8 cellular contexts compared by ENCODE assay signal in genomic region chr11:833114-833791, GRCh38. TPM values are rescaled to one million over a fixed set of nuclear protein-coding genes. Genes with fewer than 3 reads are reported as not detected.
DNase-seq lines count a peak whose midpoint lies in the region; ATAC-seq and TF ChIP-seq lines count a peak whose summit lies in the region.

No MANE protein-coding gene starts in this region.

- no peaks in the 10 kb centered on the region for H3K36me3 Mint-ChIP-seq in natural killer cell

- H3K27ac ChIP-seq in esophagus (ENCODE audit: low read depth in 2 of 2, low read length in 1 of 2): peak overlapping the region; percentile 85 to 88

- H3K27me3 Mint-ChIP-seq in natural killer cell (ENCODE audit: low read depth in 2 of 2): peaks cover 8 to 27% of the 10 kb centered on the region in 2 donors

- DNase-seq in EH (ENCODE audit: low read depth) (peak; percentile 57), natural killer cell (no peak), pons (ENCODE audit: low spot score) (no peak)
- DNase-seq in activated CD4-positive, CD25-positive, alpha-beta regulatory T cell treated with anti-CD3 and anti-CD28 coated beads, Interleukin-2, amount 50 U/mL, for 72 hours: peak; percentile 53

- no peak for TF ChIP-seq CTCF in natural killer cell (IDR thresholded peaks at IDR 0.05)

- H3K9me3 Mint-ChIP-seq in natural killer cell: no peaks in the 10 kb centered on the region

- no peaks in the 10 kb centered on the region for H3K9me3 ChIP-seq in esophagus (ENCODE audit: control insufficient read depth in 2 of 2, insufficient read depth in 1 of 2, low read depth in 1 of 2, low read length in 1 of 2)

- intact Hi-C loops in natural killer cell (cut with micrococcal nuclease): no loop called here

- 0 to 1% methylated on average over 32 to 55 of the region's 55 CpGs for WGBS in esophagus, 2 donors

- peaks cover 3 to 18% of the 10 kb centered on the region in 2 donors for H3K36me3 ChIP-seq in esophagus (ENCODE audit: control insufficient read depth in 2 of 2, insufficient read depth in 2 of 2, low read length in 1 of 2)

- peak overlapping the region; percentile 62 for H3K4me3 Mint-ChIP-seq in natural killer cell

- peak overlapping the region in 1 of 2 donors; percentile 48 for H3K27ac Mint-ChIP-seq in natural killer cell

- peaks cover 0 to 4% of the 10 kb centered on the region in 2 donors for H3K27me3 ChIP-seq in esophagus (ENCODE audit: control insufficient read depth in 1 of 2, insufficient read depth in 2 of 2, low read length in 2 of 2)

- H3K4me3 ChIP-seq in esophagus (ENCODE audit: low read depth in 1 of 2, low read length in 2 of 2): peak overlapping the region; percentile 62 to 66

- peaks cover 23 to 51% of the 10 kb centered on the region in 2 donors for H3K4me1 ChIP-seq in esophagus (ENCODE audit: control insufficient read depth in 2 of 2, insufficient read depth in 2 of 2, low read length in 1 of 2)

- H3K4me1 Mint-ChIP-seq in natural killer cell: peaks cover 7 to 40% of the 10 kb centered on the region in 2 donors

- peak; percentile 19 for ATAC-seq in HG02678 (IDR thresholded peaks at IDR 0.05; ENCODE audit: unreplicated experiment)
- peak; percentile 40 to 60 (median 48) for ATAC-seq in natural killer cell
- ATAC-seq in HG02938 (IDR thresholded peaks at IDR 0.05; ENCODE audit: unreplicated experiment): no peak
- no peak for ATAC-seq in GM21737 (IDR thresholded peaks at IDR 0.05; ENCODE audit: unreplicated experiment)

RNA-seq across cellular contexts. Expression of gene CD151, which starts 0.5 kb away (rescaled TPM):
- polyA plus RNA-seq in esophagus: 100 to 1,000 TPM in 1 of 2 donors, 10 to 100 TPM in 1; 75.5 to 108 TPM
- total RNA-seq in natural killer cell: 10 to 100 TPM; 40.9 to 68.3 (median 52.9) TPM

RNA-seq across cellular contexts. Expression of gene CRACR2B, which starts 5.5 kb away (rescaled TPM):
- polyA plus RNA-seq in esophagus: 1 to 10 TPM; 3.2 to 5.3 TPM
- 10 to 100 TPM in 1 of 3 donors, 1 to 10 TPM in 2; 3.4 to 10.1 (median 3.8) TPM for total RNA-seq in natural killer cell

RNA-seq across cellular contexts. Expression of gene POLR2L, which starts 9.1 kb away (rescaled TPM):
- polyA plus RNA-seq in esophagus: 100 to 1,000 TPM in 1 of 2 donors, 10 to 100 TPM in 1; 64.9 to 177 TPM
- 10 to 100 TPM; 48.2 to 63.8 (median 61.2) TPM for total RNA-seq in natural killer cell

RNA-seq across cellular contexts. Expression of gene TSPAN4, which starts 9.4 kb away (rescaled TPM):
- polyA plus RNA-seq in esophagus: 10 to 100 TPM in 1 of 2 donors, 1 to 10 TPM in 1; 9.8 to 16.8 TPM
- total RNA-seq in natural killer cell: 10 to 100 TPM; 11.2 to 18.6 (median 14.6) TPM

RNA-seq across cellular contexts. Expression of gene PNPLA2, which starts 14.5 kb away (rescaled TPM):
- 10 to 100 TPM; 51.7 to 53.2 TPM for polyA plus RNA-seq in esophagus
- 100 to 1,000 TPM; 184 to 218 (median 201) TPM for total RNA-seq in natural killer cell

Comparison
In these comparisons a context has a peak if more than half of its experiments do, and no peak if none do; other contexts are left out.
1. DNase-seq: peak in EH (single experiment) and activated CD4-positive, CD25-positive, alpha-beta regulatory T cell treated with anti-CD3 and anti-CD28 coated beads, Interleukin-2, amount 50 U/mL, for 72 hours (single experiment); none in natural killer cell (single experiment) and pons (single experiment).
2. ATAC-seq: peak in HG02678 (single experiment) and natural killer cell (3 of 3); none in HG02938 (single experiment) and GM21737 (single experiment).